In the genomic region with DNA sequence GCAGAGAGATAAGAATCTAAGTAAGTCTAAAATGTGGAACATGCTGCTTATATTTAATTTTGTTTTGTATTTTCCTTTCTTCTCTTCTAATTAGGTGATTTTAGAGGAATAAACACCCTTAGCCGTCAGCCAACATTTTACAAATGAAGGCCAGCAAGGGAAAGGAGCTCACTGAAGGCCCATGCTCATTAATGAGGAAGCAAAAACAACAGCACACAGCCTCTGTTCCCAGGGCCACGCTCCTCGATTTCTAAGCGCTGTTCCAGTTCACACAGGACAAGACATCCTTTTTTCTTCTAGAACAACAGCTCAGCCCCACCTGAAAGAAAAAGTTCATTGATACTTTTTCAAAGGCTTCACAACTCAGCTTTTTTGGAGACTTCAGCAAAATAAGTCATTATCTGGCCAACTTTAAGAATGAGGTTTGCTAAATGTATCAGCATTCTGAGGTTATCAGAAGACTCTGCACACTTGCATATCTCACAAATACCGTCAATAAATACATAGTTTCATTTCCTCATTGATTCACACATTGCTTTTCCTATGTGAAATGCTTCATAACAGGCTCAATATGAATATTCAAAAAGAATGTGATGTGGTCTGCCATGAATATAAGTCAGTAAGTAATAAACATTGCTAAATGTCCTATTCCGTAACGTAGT, we compare ENCODE assay signal across 1 cellular context.
TF ChIP-seq lines count a peak whose summit lies in the region.

No MANE protein-coding gene starts in this region.

TF ChIP-seq in WTC11, 78 proteins besides CTCF, POLR2A, EP300 and RAD21 (continued from another document):
- TF ChIP-seq, protein P1, sequence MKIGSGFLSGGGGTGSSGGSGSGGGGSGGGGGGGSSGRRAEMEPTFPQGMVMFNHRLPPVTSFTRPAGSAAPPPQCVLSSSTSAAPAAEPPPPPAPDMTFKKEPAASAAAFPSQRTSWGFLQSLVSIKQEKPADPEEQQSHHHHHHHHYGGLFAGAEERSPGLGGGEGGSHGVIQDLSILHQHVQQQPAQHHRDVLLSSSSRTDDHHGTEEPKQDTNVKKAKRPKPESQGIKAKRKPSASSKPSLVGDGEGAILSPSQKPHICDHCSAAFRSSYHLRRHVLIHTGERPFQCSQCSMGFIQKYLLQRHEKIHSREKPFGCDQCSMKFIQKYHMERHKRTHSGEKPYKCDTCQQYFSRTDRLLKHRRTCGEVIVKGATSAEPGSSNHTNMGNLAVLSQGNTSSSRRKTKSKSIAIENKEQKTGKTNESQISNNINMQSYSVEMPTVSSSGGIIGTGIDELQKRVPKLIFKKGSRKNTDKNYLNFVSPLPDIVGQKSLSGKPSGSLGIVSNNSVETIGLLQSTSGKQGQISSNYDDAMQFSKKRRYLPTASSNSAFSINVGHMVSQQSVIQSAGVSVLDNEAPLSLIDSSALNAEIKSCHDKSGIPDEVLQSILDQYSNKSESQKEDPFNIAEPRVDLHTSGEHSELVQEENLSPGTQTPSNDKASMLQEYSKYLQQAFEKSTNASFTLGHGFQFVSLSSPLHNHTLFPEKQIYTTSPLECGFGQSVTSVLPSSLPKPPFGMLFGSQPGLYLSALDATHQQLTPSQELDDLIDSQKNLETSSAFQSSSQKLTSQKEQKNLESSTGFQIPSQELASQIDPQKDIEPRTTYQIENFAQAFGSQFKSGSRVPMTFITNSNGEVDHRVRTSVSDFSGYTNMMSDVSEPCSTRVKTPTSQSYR (CRISPR knock-in tag; IDR thresholded peaks at IDR 0.05): no peak
- no peak for TF ChIP-seq FOXK1 (CRISPR knock-in tag; IDR thresholded peaks at IDR 0.05)
